Comparison of ENCODE assay signal across 12 cellular contexts in the genomic region with DNA sequence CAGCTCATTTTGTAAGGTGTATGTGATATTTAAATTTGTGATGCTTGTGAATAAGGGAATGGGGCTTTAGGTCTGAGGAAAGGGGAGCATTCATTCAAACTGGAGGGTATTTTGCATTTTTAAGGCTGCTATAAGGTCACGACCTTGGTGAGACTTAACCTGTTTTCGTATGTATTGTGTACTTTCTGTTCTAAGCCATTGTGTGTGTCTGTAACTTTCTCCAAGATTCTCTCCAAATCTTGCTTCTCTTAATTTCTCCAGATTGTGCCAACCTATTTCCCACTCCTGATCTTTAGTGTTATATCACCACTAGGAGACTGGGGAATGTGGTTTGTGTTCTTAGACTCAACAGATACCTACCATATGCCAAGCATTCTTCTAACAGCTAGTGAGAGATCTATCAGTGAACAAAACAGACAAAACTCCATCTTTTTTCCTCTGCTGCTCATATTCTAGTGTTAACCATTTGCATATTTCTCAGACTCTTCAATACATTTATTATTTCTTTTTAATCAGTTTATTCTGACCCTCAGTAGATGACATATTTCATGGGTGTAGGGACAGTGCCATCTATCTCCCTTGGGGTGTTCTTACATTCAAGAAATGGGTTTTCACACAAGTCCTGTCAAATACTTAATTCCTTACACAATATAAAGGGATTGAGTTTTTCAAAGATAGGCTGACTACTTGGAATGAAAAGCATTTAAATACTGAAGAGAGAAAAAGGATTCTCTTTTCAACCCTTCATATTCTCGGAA. TPM values are rescaled to one million over a fixed set of nuclear protein-coding genes. Genes with fewer than 3 reads are reported as not detected.
DNase-seq lines count a peak whose midpoint lies in the region; ATAC-seq, FAIRE-seq and TF ChIP-seq lines count a peak whose summit lies in the region.
"Had no signal": no experiment of that assay in that cellular context is flagged by ENCODE, and none has a peak within 500 bp of the region (broad histone marks: within the 10 kb centered on the region; RNA-seq: fewer than 3 reads in every experiment).

No MANE protein-coding gene starts in this region.

- 92 to 93% methylated on average over 3 of the region's 3 CpGs for whole genome bisulfite sequencing in endodermal cell (ENCODE audit: insufficient coverage in 1 of 2, insufficient read length in 1 of 2), 2 experiments

- H3K27ac Mint-ChIP-seq in endodermal cell = peak overlapping the region; percentile 10
- H3K27ac Mint-ChIP-seq in natural killer cell treated with Interleukin-12 subunit alpha and Interleukin-12 subunit beta and Interleukin-15 and Interleukin-18, amount 100 ng/mL, for 72 hours = peak overlapping the region in 1 of 2 donors; percentile 34

- H3K4me3 Mint-ChIP-seq in endodermal cell = no peak overlapping the region
- H3K4me3 Mint-ChIP-seq in natural killer cell treated with Interleukin-12 subunit alpha and Interleukin-12 subunit beta and Interleukin-15 and Interleukin-18, amount 100 ng/mL, for 72 hours = peak overlapping the region; percentile 56

- TF ChIP-seq CTCF in D721Med (IDR thresholded peaks at IDR 0.05; ENCODE audit: insufficient read depth, missing control alignments) = no peak
- TF ChIP-seq CTCF in NB4 (IDR thresholded peaks at IDR 0.05; ENCODE audit: low read depth, low read length) = no peak
- peak; percentile 58 for TF ChIP-seq CTCF in endodermal cell (conservative IDR thresholded peaks at IDR 0.05)

- H3K9me3 ChIP-seq in endodermal cell (ENCODE audit: control insufficient read depth, low read length) = no peaks in the 10 kb centered on the region

- TF ChIP-seq POLR2A in NB4 (IDR thresholded peaks at IDR 0.05; ENCODE audit: extremely low read depth, insufficient read length) = no peak

- no peaks in the 10 kb centered on the region for H3K27me3 Mint-ChIP-seq in endodermal cell (ENCODE audit: insufficient read depth)
- peaks cover 0 to 3% of the 10 kb centered on the region in 2 donors for H3K27me3 Mint-ChIP-seq in natural killer cell treated with Interleukin-12 subunit alpha and Interleukin-12 subunit beta and Interleukin-15 and Interleukin-18, amount 100 ng/mL, for 72 hours

- peak; percentile 70 for FAIRE-seq in D721Med (lab: Jason Lieb, UNC)
- FAIRE-seq: G401.6 had no signal

- peaks cover 13% of the 10 kb centered on the region for H3K4me1 Mint-ChIP-seq in endodermal cell
- H3K4me1 Mint-ChIP-seq in natural killer cell treated with Interleukin-12 subunit alpha and Interleukin-12 subunit beta and Interleukin-15 and Interleukin-18, amount 100 ng/mL, for 72 hours (ENCODE audit: low read depth in 2 of 2) = peaks cover 21 to 27% of the 10 kb centered on the region in 2 donors

- CTCF ChIA-PET in HEK293T (lab: Yijun Ruan, JAX) = no interaction called here

- H3K36me3 ChIP-seq in endodermal cell (ENCODE audit: control insufficient read depth, insufficient read depth, low read length) = peaks cover 40% of the 10 kb centered on the region
- 0 out of 2 replicates have a peak, but pooled peaks cover 2% of the 10 kb centered on the region for H3K36me3 ChIP-seq in H7 (replicated peaks; ENCODE audit: control insufficient read depth, insufficient read depth, low read length)

- H3K9me3 Mint-ChIP-seq in endodermal cell = no peaks in the 10 kb centered on the region
- no peaks in the 10 kb centered on the region for H3K9me3 Mint-ChIP-seq in natural killer cell treated with Interleukin-12 subunit alpha and Interleukin-12 subunit beta and Interleukin-15 and Interleukin-18, amount 100 ng/mL, for 72 hours

- H3K4me3 ChIP-seq in NB4 (ENCODE audit: low read depth, low read length) = no peak overlapping the region
- H3K4me3 ChIP-seq in endodermal cell (ENCODE audit: low read length) = no peak overlapping the region
- H3K4me3 ChIP-seq in H7 (ENCODE audit: insufficient read depth, low read depth, low read length) = no peak overlapping the region

- H3K27ac ChIP-seq in endodermal cell (ENCODE audit: low read depth, low read length) = no peak overlapping the region
- H3K27ac ChIP-seq: HL-60 had no signal

- POLR2A ChIA-PET in HEK293T (lab: Yijun Ruan, JAX) = no interaction called here

- no peak for ATAC-seq in natural killer cell treated with Interleukin-12 subunit alpha and Interleukin-12 subunit beta and Interleukin-15 and Interleukin-18, amount 100 ng/mL, for 72 hours
- ATAC-seq in HG03457 (IDR thresholded peaks at IDR 0.05; ENCODE audit: unreplicated experiment) = no peak

- DNase-seq in D721Med (ENCODE audit: insufficient read length, low spot score) (no peak), NB4 (ENCODE audit: low read depth) (peak; percentile 15), endodermal cell (no peak), H7 (no peak), SK-N-DZ (ENCODE audit: low spot score) (no peak), HEK293T (ENCODE audit: extremely low spot score) (no peak)
- DNase-seq in natural killer cell treated with Interleukin-12 subunit alpha and Interleukin-12 subunit beta and Interleukin-15 and Interleukin-18, amount 100 ng/mL, for 72 hours (ENCODE audit: low spot score) = no peak
- DNase-seq: glutamatergic neuron, NCI-H446 treated with DMSO at 0.1 percent for 48 hours had no signal

- H3K36me3 Mint-ChIP-seq in endodermal cell (ENCODE audit: low read depth) = peaks cover 26% of the 10 kb centered on the region
- H3K36me3 Mint-ChIP-seq in natural killer cell treated with Interleukin-12 subunit alpha and Interleukin-12 subunit beta and Interleukin-15 and Interleukin-18, amount 100 ng/mL, for 72 hours = no peaks in the 10 kb centered on the region

- H3K4me1 ChIP-seq in endodermal cell (ENCODE audit: control insufficient read depth, insufficient read depth, low read length) = no peaks in the 10 kb centered on the region

- no peak overlapping the region for H3K9ac ChIP-seq in endodermal cell (ENCODE audit: extremely low read depth, low read length, poor library complexity, severe bottlenecking)

- H3K27me3 ChIP-seq in endodermal cell (ENCODE audit: control insufficient read depth, insufficient read depth, low read length, poor library complexity, severe bottlenecking) (no peaks in the 10 kb centered on the region), H7 (ENCODE audit: control insufficient read depth, insufficient read depth, low read length) (no peaks in the 10 kb centered on the region)

TF ChIP-seq in HEK293T, 16 proteins besides CTCF, POLR2A, EP300 and RAD21:
- TF ChIP-seq SUZ12 (IDR thresholded peaks at IDR 0.05) (no peak), SP1 (IDR thresholded peaks at IDR 0.05) (no peak), FOXK2 (IDR thresholded peaks at IDR 0.05) (no peak), ELF4 (IDR thresholded peaks at IDR 0.05) (no peak), FOXM1 (IDR thresholded peaks at IDR 0.05; ENCODE audit: borderline replicate concordance) (no peak), ARNT (IDR thresholded peaks at IDR 0.05) (no peak), L3MBTL2 (conservative IDR thresholded peaks at IDR 0.05) (no peak), ZNF384 (IDR thresholded peaks at IDR 0.05) (no peak), TARDBP (IDR thresholded peaks at IDR 0.05) (no peak), HDGF (IDR thresholded peaks at IDR 0.05; ENCODE audit: borderline replicate concordance) (no peak), NFRKB (IDR thresholded peaks at IDR 0.05) (no peak), CTBP1 (IDR thresholded peaks at IDR 0.05; ENCODE audit: borderline replicate concordance) (no peak), FOXA1 (IDR thresholded peaks at IDR 0.05) (no peak), BHLHE40 (IDR thresholded peaks at IDR 0.05; ENCODE audit: borderline replicate concordance) (no peak), LEF1 (IDR thresholded peaks at IDR 0.05; ENCODE audit: borderline replicate concordance) (no peak)
- TF ChIP-seq, protein P1, sequence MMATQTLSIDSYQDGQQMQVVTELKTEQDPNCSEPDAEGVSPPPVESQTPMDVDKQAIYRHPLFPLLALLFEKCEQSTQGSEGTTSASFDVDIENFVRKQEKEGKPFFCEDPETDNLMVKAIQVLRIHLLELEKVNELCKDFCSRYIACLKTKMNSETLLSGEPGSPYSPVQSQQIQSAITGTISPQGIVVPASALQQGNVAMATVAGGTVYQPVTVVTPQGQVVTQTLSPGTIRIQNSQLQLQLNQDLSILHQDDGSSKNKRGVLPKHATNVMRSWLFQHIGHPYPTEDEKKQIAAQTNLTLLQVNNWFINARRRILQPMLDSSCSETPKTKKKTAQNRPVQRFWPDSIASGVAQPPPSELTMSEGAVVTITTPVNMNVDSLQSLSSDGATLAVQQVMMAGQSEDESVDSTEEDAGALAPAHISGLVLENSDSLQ (IDR thresholded peaks at IDR 0.05) = no peak

RNA-seq across cellular contexts. Expression of a gene that starts 27.5 kb away (rescaled TPM):
- total RNA-seq in endodermal cell = 10 to 100 TPM; 49.9 to 56.3 TPM
- polyA plus RNA-seq in endodermal cell (2013, experiment 1 of 2) = 68.1 TPM
- polyA plus RNA-seq in endodermal cell (2013, experiment 2 of 2) = 67.6 TPM
- total RNA-seq in natural killer cell treated with Interleukin-12 subunit alpha and Interleukin-12 subunit beta and Interleukin-15 and Interleukin-18, amount 100 ng/mL, for 72 hours = 1 to 10 TPM; 1.3 to 2.3 TPM
- total RNA-seq in H7 (2014; rRNA removed; shearing (Covaris generic)) = 35.0 and 41.2 TPM in 2 replicates
- 56.6 and 57.7 TPM in 2 replicates for polyA plus RNA-seq in SK-N-DZ (2014; cell fraction: cytosol; rRNA removed)
- 27.7 and 29.6 TPM in 2 replicates for polyA plus RNA-seq in SK-N-DZ (2014; cell fraction: nucleus; rRNA removed)

Comparison
In these comparisons a context has a peak if more than half of its experiments do, and no peak if none do; other contexts are left out.
1. RNA of a gene that starts 27.5 kb away (total RNA-seq): 49.9 to 56.3 TPM in endodermal cell and 35.0 to 41.2 TPM in H7; 1.3 to 2.3 TPM in natural killer cell treated with Interleukin-12 subunit alpha and Interleukin-12 subunit beta and Interleukin-15 and Interleukin-18, amount 100 ng/mL, for 72 hours; every median in the first group is over 10 times any median in the second.